In genomic region chr15:97979131-97979502, GRCh38 we compare ENCODE assay signal across 19 cellular contexts.
"Had no signal": no experiment of that assay in that cellular context is flagged by ENCODE, and none has a peak within 500 bp of the region (broad histone marks: within the 10 kb centered on the region; RNA-seq: fewer than 3 reads in every experiment).

No MANE protein-coding gene starts in this region.

- H3K4me1 ChIP-seq: prostate gland had no signal

- H3K9me3 Mint-ChIP-seq: activated naive CD4-positive, alpha-beta T cell treated with anti-CD3 and anti-CD28 coated beads, Interleukin-2, amount 50 U/mL, for 72 hours; activated T-helper 1 cell treated with anti-CD3 and anti-CD28 coated beads, Interleukin-12 subunit alpha, Interleukin-12 subunit beta, Interleukin-2, Interleukin-4 antibody, amounts not matched to agents 30 ng/mL and 10 ng/mL and 1 ng/mL, durations not matched to agents 14 hours and 24 hours and 36 hours; dendritic cell treated with granulocyte-macrophage colony-stimulating factor and Interleukin-4, amounts not matched to agents 40 ng/mL and 50 ng/mL, for 4 days; neural crest cell; stimulated activated naive CD8-positive, alpha-beta T cell treated with anti-CD3 and anti-CD28 coated beads, Interleukin-15, Interleukin-2, amounts not matched to agents 100 ng/mL and 50 ng/mL, for 24 hours had no signal

- H3K27ac Mint-ChIP-seq: activated naive CD4-positive, alpha-beta T cell treated with anti-CD3 and anti-CD28 coated beads, Interleukin-2, amount 50 U/mL, for 72 hours; activated T-helper 1 cell treated with anti-CD3 and anti-CD28 coated beads, Interleukin-12 subunit alpha, Interleukin-12 subunit beta, Interleukin-2, Interleukin-4 antibody, amounts not matched to agents 30 ng/mL and 10 ng/mL and 1 ng/mL, durations not matched to agents 14 hours and 24 hours and 36 hours; dendritic cell treated with granulocyte-macrophage colony-stimulating factor and Interleukin-4, amounts not matched to agents 40 ng/mL and 50 ng/mL, for 4 days; stimulated activated naive CD8-positive, alpha-beta T cell treated with anti-CD3 and anti-CD28 coated beads, Interleukin-15, Interleukin-2, amounts not matched to agents 100 ng/mL and 50 ng/mL, for 24 hours; type B pancreatic cell had no signal

- H3K9me3 ChIP-seq: esophagus squamous epithelium, prostate gland, right atrium auricular region had no signal

- H3K36me3 ChIP-seq: prostate gland had no signal

- H3K4me3 Mint-ChIP-seq: activated T-helper 1 cell treated with anti-CD3 and anti-CD28 coated beads, Interleukin-12 subunit alpha, Interleukin-12 subunit beta, Interleukin-2, Interleukin-4 antibody, amounts not matched to agents 30 ng/mL and 10 ng/mL and 1 ng/mL, durations not matched to agents 14 hours and 24 hours and 36 hours; dendritic cell treated with granulocyte-macrophage colony-stimulating factor and Interleukin-4, amounts not matched to agents 40 ng/mL and 50 ng/mL, for 4 days; neural crest cell; stimulated activated naive CD8-positive, alpha-beta T cell treated with anti-CD3 and anti-CD28 coated beads, Interleukin-15, Interleukin-2, amounts not matched to agents 100 ng/mL and 50 ng/mL, for 24 hours; type B pancreatic cell had no signal

- ATAC-seq: activated naive CD4-positive, alpha-beta T cell treated with anti-CD3 and anti-CD28 coated beads, Interleukin-2, amount 50 U/mL, for 72 hours; SK-N-SH treated with all-trans-retinoic acid at 6 μM for 48 hours had no signal

- H3K4me1 Mint-ChIP-seq: neural crest cell had no signal

- H3K27me3 Mint-ChIP-seq: dendritic cell treated with granulocyte-macrophage colony-stimulating factor and Interleukin-4, amounts not matched to agents 40 ng/mL and 50 ng/mL, for 4 days; stimulated activated naive CD8-positive, alpha-beta T cell treated with anti-CD3 and anti-CD28 coated beads, Interleukin-15, Interleukin-2, amounts not matched to agents 100 ng/mL and 50 ng/mL, for 24 hours had no signal

- DNase-seq: activated CD4-positive, alpha-beta T cell treated with anti-CD3 and anti-CD28 coated beads for 1 hour; activated gamma-delta T cell treated with Interleukin-2 at 50 U/mL for 16 hours; activated T-cell treated with anti-CD3 and anti-CD28 coated beads for 4 hours; effector CD8-positive, alpha-beta T cell; esophagus squamous epithelium; kidney; T-helper 1 cell; T-helper 9 cell had no signal

- H3K36me3 Mint-ChIP-seq: activated naive CD4-positive, alpha-beta T cell treated with anti-CD3 and anti-CD28 coated beads, Interleukin-2, amount 50 U/mL, for 72 hours had no signal

- H3K4me3 ChIP-seq: esophagus squamous epithelium, prostate gland, right atrium auricular region, skin epidermis had no signal

- H3K27me3 ChIP-seq: esophagus squamous epithelium, right atrium auricular region had no signal

- H3K27ac ChIP-seq: esophagus squamous epithelium, prostate gland, right atrium auricular region, skin epidermis, VCaP had no signal
